8 cellular contexts compared by ENCODE assay signal in genomic region chr2:112055110-112055832, GRCh38. TPM values are rescaled to one million over a fixed set of nuclear protein-coding genes. Genes with fewer than 3 reads are reported as not detected.
DNase-seq lines count a peak whose midpoint lies in the region; ATAC-seq, FAIRE-seq and TF ChIP-seq lines count a peak whose summit lies in the region.

Gene TMEM87B, plus strand, starts transcription at chr2:112055269. Its CDS starts 323 bp downstream, at chr2:112055592.

- H3K27ac Mint-ChIP-seq in activated naive CD8-positive, alpha-beta T cell treated with anti-CD3 and anti-CD28 coated beads, Interleukin-2, amount 10 ng/mL, durations not matched to agents 7 days and 5 days = peak within 1 kb of the TSS; percentile 100

- ATAC-seq in HG02610 (IDR thresholded peaks at IDR 0.05; ENCODE audit: unreplicated experiment) (peak; percentile 62), SK-N-SH treated with all-trans-retinoic acid at 6 μM for 48 hours (peak; percentile 77), pancreas (peak; percentile 78 to 84 (median 81))
- ATAC-seq in activated naive CD8-positive, alpha-beta T cell treated with anti-CD3 and anti-CD28 coated beads, Interleukin-2, amount 10 ng/mL, durations not matched to agents 7 days and 5 days (ENCODE audit: low read depth) = peak; percentile 68

- POLR2A ChIA-PET in activated naive CD8-positive, alpha-beta T cell treated with anti-CD3 and anti-CD28 coated beads, Interleukin-2, amount 10 ng/mL, durations not matched to agents 7 days and 5 days (lab: Charles Lee) = interaction anchor here (0.7 to 1.7 kb wide), 5 partner anchors 40 to 200 kb away, joined by 3 to 15 read pairs (median 5); partner anchors contain the start of genes ANAPC1 and ZC3H8

- intact Hi-C loops in head of caudate nucleus (cut with DNase I) = loop anchor here (10.0 kb wide), 1 partner anchor 220 kb away; the partner anchor contains the start of gene ZC3H6
- intact Hi-C loops in pancreas (cut with DNase I) = no loop called here
- intact Hi-C loops in transverse colon (cut with DNase I; ENCODE audit: low total_unique reads) = loop anchor here (10.0 kb wide), 1 partner anchor 220 kb away; the partner anchor contains the start of gene ZC3H6

- H3K27me3 ChIP-seq in pancreas (no peaks in the 10 kb centered on the region), transverse colon (no peaks in the 10 kb centered on the region)

- no peak for TF ChIP-seq EP300 in transverse colon (IDR thresholded peaks at IDR 0.05; ENCODE audit: low read depth)

- peak; percentile 60 for TF ChIP-seq POLR2A in GM10847 (IDR thresholded peaks at IDR 0.05; ENCODE audit: extremely low read depth, insufficient read length)
- TF ChIP-seq POLR2A in transverse colon (IDR thresholded peaks at IDR 0.05) = peak; percentile 91

- H3K4me3 ChIP-seq in pancreas = peak within 1 kb of the TSS; percentile 77 to 93 (median 92)
- peak within 1 kb of the TSS; percentile 46 to 89 (median 72) for H3K4me3 ChIP-seq in transverse colon

- no peak for FAIRE-seq in pancreas (lab: Jason Lieb, UNC)

- H3K4me1 Mint-ChIP-seq in activated naive CD8-positive, alpha-beta T cell treated with anti-CD3 and anti-CD28 coated beads, Interleukin-2, amount 10 ng/mL, durations not matched to agents 7 days and 5 days = peaks cover 28% of the 10 kb centered on the region

- peak within 1 kb of the TSS; percentile 100 for H3K4me3 Mint-ChIP-seq in activated naive CD8-positive, alpha-beta T cell treated with anti-CD3 and anti-CD28 coated beads, Interleukin-2, amount 10 ng/mL, durations not matched to agents 7 days and 5 days

- no peaks in the 10 kb centered on the region for H3K36me3 ChIP-seq in pancreas
- peaks cover 0 to 1% (median 0%) of the 10 kb centered on the region in 4 donors for H3K36me3 ChIP-seq in transverse colon

- in situ Hi-C loops in transverse colon (cut with MboI; ENCODE audit: low pct_ligation_motif_present in 1 of 4, low pct_unique_long_range_greater_than_20kb in 1 of 4, low sequenced_read_pairs in 3 of 4) = loop anchor here in 1 of 4 donors (10.0 kb wide), 1 partner anchor 160 kb away; the partner anchor contains the start of gene MERTK

- peaks cover 3% of the 10 kb centered on the region for H3K27me3 Mint-ChIP-seq in activated naive CD8-positive, alpha-beta T cell treated with anti-CD3 and anti-CD28 coated beads, Interleukin-2, amount 10 ng/mL, durations not matched to agents 7 days and 5 days

- no peaks in the 10 kb centered on the region for H3K9me3 ChIP-seq in pancreas
- no peaks in the 10 kb centered on the region for H3K9me3 ChIP-seq in transverse colon

- 0% methylated on average over 72 to 76 of the region's 76 CpGs for WGBS in pancreas, 2 donors
- 1% methylated on average over 30 of the region's 76 CpGs; no CpG with 5 or more reads in 1 of the 2 donors for WGBS in transverse colon (ENCODE audit: low coverage in 1 of 2), 2 donors

- DNase-seq in NCI-H1092 treated with DMSO at 0.1 percent for 48 hours (lab: John Stamatoyannopoulos, UW) = peak; percentile 88
- DNase-seq in activated naive CD8-positive, alpha-beta T cell treated with anti-CD3 and anti-CD28 coated beads, Interleukin-2, amount 10 ng/mL, durations not matched to agents 7 days and 5 days = peak; percentile 96
- DNase-seq in head of caudate nucleus = peak; percentile 88 to 99 (median 97)
- DNase-seq in pancreas = peak; percentile 98 to 100 (median 99)
- peak; percentile 99 for DNase-seq in transverse colon

- H3K9me3 Mint-ChIP-seq in activated naive CD8-positive, alpha-beta T cell treated with anti-CD3 and anti-CD28 coated beads, Interleukin-2, amount 10 ng/mL, durations not matched to agents 7 days and 5 days = no peaks in the 10 kb centered on the region

- H3K27ac ChIP-seq in pancreas (peak within 1 kb of the TSS; percentile 78 to 98 (median 96)), transverse colon (peak within 1 kb of the TSS; percentile 97 to 98 (median 98))

- peaks cover 18% of the 10 kb centered on the region for H3K36me3 Mint-ChIP-seq in activated naive CD8-positive, alpha-beta T cell treated with anti-CD3 and anti-CD28 coated beads, Interleukin-2, amount 10 ng/mL, durations not matched to agents 7 days and 5 days

- TF ChIP-seq CTCF in pancreas (IDR thresholded peaks at IDR 0.05) (no peak), transverse colon (IDR thresholded peaks at IDR 0.05) (peak in 1 of 5 experiments; percentile 13)

- H3K4me1 ChIP-seq in pancreas = peaks cover 4 to 15% (median 14%) of the 10 kb centered on the region in 3 donors
- peaks cover 13 to 66% (median 35%) of the 10 kb centered on the region in 4 donors for H3K4me1 ChIP-seq in transverse colon

TF ChIP-seq in SK-N-SH treated with all-trans-retinoic acid at 6 μM for 48 hours, 23 proteins besides CTCF, POLR2A, EP300 and RAD21:
- TF ChIP-seq TSHZ2 (CRISPR knock-in tag; IDR thresholded peaks at IDR 0.05) (0 out of 2 replicates have a peak, but pooled peaks have one; percentile 41), ZNF8 (CRISPR knock-in tag; IDR thresholded peaks at IDR 0.05) (no peak)

RNA-seq across cellular contexts. Expression of gene TMEM87B, which starts in this region (rescaled TPM):
- total RNA-seq in activated naive CD8-positive, alpha-beta T cell treated with anti-CD3 and anti-CD28 coated beads, Interleukin-2, amount 10 ng/mL, durations not matched to agents 7 days and 5 days = 10 to 100 TPM; 20.1 to 24.2 TPM
- 10 to 100 TPM; 10.1 to 21.7 (median 14.0) TPM for total RNA-seq in pancreas
- polyA plus RNA-seq in pancreas = 10 to 100 TPM in 1 of 2 donors, 1 to 10 TPM in 1; 4.7 to 11.6 TPM
- total RNA-seq in transverse colon = 10 to 100 TPM; 21.9 to 74.5 (median 60.7) TPM

Comparison
In these comparisons a context has a peak if more than half of its experiments do, and no peak if none do; other contexts are left out.
1. Peak in every context shown above with its lines: DNase-seq, ATAC-seq, H3K4me3 ChIP-seq and H3K27ac ChIP-seq.
2. intact Hi-C loops: an anchor here in head of caudate nucleus (10.0 kb wide) and transverse colon (10.0 kb wide); none called in pancreas.